19 cellular contexts compared by ENCODE assay signal in the genomic region with DNA sequence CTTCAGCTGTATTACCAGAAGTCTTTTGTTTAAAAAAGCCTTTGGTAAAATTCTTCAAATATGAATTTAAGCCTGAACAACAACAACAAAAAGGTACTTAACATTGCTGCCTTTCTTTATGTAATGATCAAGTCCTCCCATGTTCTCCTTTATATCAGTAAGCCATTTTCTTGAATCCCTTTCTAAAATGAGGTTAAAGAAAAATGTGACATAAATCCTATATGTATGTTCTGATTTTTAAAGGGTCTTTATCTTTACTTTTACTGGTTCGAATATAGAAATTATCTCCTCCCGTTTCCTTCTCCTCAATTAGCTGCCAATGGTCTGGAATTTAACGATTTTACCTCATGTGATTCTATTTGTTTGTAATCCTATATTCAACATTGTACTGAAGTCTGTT.
A peak's percentile ranks its signal among the peaks of the same experiment; 100 is the strongest.
DNase-seq lines count a peak whose midpoint lies in the region; ATAC-seq, FAIRE-seq and TF ChIP-seq lines count a peak whose summit lies in the region.
"Had no signal": no experiment of that assay in that cellular context is flagged by ENCODE, and none has a peak within 500 bp of the region (broad histone marks: within the 10 kb centered on the region; RNA-seq: fewer than 3 reads in every experiment).

No MANE protein-coding gene starts in this region.

- H3K27me3 ChIP-seq in Panc1 (ENCODE audit: control insufficient read depth, insufficient read depth, low read length) (no peaks in the 10 kb centered on the region), psoas muscle (ENCODE audit: insufficient read depth in 3 of 3, low read length in 2 of 3) (no peaks in the 10 kb centered on the region)

- TF ChIP-seq CTCF in LNCaP clone FGC (IDR thresholded peaks at IDR 0.05; ENCODE audit: control insufficient read depth, extremely low read depth, insufficient read depth) (no peak), Panc1 (IDR thresholded peaks at IDR 0.05) (no peak), psoas muscle (IDR thresholded peaks at IDR 0.05) (no peak)

- H3K4me3 ChIP-seq in LNCaP clone FGC (ENCODE audit: low read depth, low read length) (peak overlapping the region; percentile 10; the same call in 1 of the 2 replicates), Panc1 (ENCODE audit: low read depth in 2 of 2, low read length in 2 of 2) (peak overlapping the region; percentile 13 to 39; a peak in 3 of 4 replicates), psoas muscle (no peak overlapping the region)
- H3K4me3 ChIP-seq: GM23248 had no signal

- H3K27ac ChIP-seq in Panc1 (ENCODE audit: low read length) (no peak overlapping the region; the same call in 1 of the 2 replicates), psoas muscle (no peak overlapping the region)
- H3K27ac ChIP-seq: GM23248 had no signal

- H3K4me1 ChIP-seq in Panc1 (ENCODE audit: control insufficient read depth, insufficient read depth, low read length): no peaks in the 10 kb centered on the region
- H3K4me1 ChIP-seq in psoas muscle: no peaks in the 10 kb centered on the region

- BruUV-seq in Panc1 (replicated peaks; lab: Mats Ljungman, UMichigan): no TSS peak

- no peak for ATAC-seq in Panc1
- ATAC-seq in psoas muscle: no peak
- ATAC-seq in HG02852 (IDR thresholded peaks at IDR 0.05; ENCODE audit: unreplicated experiment): no peak

- in situ Hi-C loops in Panc1 (cut with HindIII; ENCODE audit: low pct_unique_long_range_greater_than_20kb, low sequenced_read_pairs): no loop called here

- no peak for DNase-seq in LNCaP clone FGC (ENCODE audit: low read depth)
- DNase-seq in Panc1 (ENCODE audit: low read depth, low spot score): no peak
- no peak for DNase-seq in GDM1 (lab: John Stamatoyannopoulos, UW)
- no peak for DNase-seq in psoas muscle
- no peak for DNase-seq in NCI-H1694 treated with DMSO at 0.1 percent for 48 hours (lab: John Stamatoyannopoulos, UW)
- DNase-seq: C1 segment of cervical spinal cord; CD4-positive, alpha-beta memory T cell; COR-L47; DMS153; DMS79; EL; GF-D8; GM23248; H9; HFFc6 had no signal

- H3K36me3 ChIP-seq in Panc1 (ENCODE audit: control insufficient read depth, insufficient read depth, low read length) (no peaks in the 10 kb centered on the region), psoas muscle (ENCODE audit: insufficient read depth in 1 of 2, low read depth in 1 of 2) (no peaks in the 10 kb centered on the region)

- 68 to 81% (median 75%) methylated on average over 3 of the region's 3 CpGs for WGBS in psoas muscle, 3 donors

- H3K9me3 ChIP-seq in Panc1 (ENCODE audit: control insufficient read depth, insufficient read depth, low read depth, low read length) (no peaks in the 10 kb centered on the region), psoas muscle (no peaks in the 10 kb centered on the region)

- peak; percentile 14 for FAIRE-seq in colon (lab: Jason Lieb, UNC)
- FAIRE-seq: GM12891, GM18507 had no signal

- POLR2A ChIA-PET in Panc1 (lab: Charles Lee): interaction anchor here (0.6 kb wide), 1 partner anchor 28 kb away, joined by 3 read pairs; no protein-coding TSS in a partner anchor

- CTCF ChIA-PET in Panc1 (lab: Charles Lee): no interaction called here

- intact Hi-C loops in Panc1 (cut with micrococcal nuclease; ENCODE audit: unreplicated experiment): no loop called here
- intact Hi-C loops in psoas muscle (cut with DNase I): no loop called here
